Comparison of ENCODE assay signal across 8 cellular contexts in the genomic region with DNA sequence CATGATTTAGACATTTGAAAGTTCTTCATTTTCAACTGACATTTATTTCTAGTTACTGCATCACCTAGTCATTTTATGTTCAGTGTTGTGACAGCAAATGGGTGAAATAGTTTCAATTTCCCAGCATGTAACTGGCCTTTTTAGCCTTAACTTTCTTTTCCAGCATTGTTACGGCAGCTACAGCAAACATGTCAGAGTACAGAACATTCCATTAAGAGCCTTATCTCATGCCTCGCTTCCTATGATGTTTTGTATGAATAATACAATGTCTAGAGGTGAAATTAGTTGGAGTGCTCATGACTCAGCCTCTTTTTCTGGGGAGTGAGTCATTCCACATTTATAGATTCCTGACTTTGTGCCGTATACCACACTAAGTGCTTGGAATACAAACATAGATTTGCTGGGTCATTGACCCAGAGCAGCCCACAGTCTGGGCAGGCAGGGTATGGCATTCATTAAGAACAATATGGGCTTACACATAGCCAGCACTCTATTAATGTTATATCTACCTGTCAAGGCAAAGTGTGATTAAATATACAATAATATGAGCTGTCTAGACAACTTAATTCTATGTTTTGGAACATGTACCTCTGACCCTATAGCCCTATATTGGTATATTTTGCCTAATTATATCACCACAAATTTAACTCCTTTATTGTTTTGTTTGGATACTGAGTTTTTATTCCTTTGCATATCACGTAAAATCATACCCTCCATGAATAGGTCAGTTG.
DNase-seq lines count a peak whose midpoint lies in the region; ATAC-seq and TF ChIP-seq lines count a peak whose summit lies in the region.

No MANE protein-coding gene starts in this region.

- H3K4me3 Mint-ChIP-seq in activated naive CD8-positive, alpha-beta T cell treated with anti-CD3 and anti-CD28 coated beads, Interleukin-2, amount 50 U/mL, for 24 hours = no peak overlapping the region

- H3K27me3 Mint-ChIP-seq in activated naive CD8-positive, alpha-beta T cell treated with anti-CD3 and anti-CD28 coated beads, Interleukin-2, amount 50 U/mL, for 24 hours = no peaks in the 10 kb centered on the region

- H3K4me1 ChIP-seq in parathyroid adenoma (no peaks in the 10 kb centered on the region), Karpas-422 (ENCODE audit: low read length) (no peaks in the 10 kb centered on the region)

- no peaks in the 10 kb centered on the region for H3K27me3 ChIP-seq in parathyroid adenoma (ENCODE audit: control insufficient read depth, insufficient read depth, low read length)
- no peaks in the 10 kb centered on the region for H3K27me3 ChIP-seq in Karpas-422 (ENCODE audit: low read length)

- H3K4me2 ChIP-seq in parathyroid adenoma (ENCODE audit: low read length) (no peak overlapping the region), Karpas-422 (ENCODE audit: low read depth, low read length, poor library complexity, severe bottlenecking) (no peak overlapping the region)

- no peak for TF ChIP-seq CTCF in parathyroid adenoma (IDR thresholded peaks at IDR 0.05)

- H3K27ac ChIP-seq in parathyroid adenoma (peak overlapping the region; percentile 45), Karpas-422 (ENCODE audit: low read length) (no peak overlapping the region)

- no peaks in the 10 kb centered on the region for H3K36me3 Mint-ChIP-seq in activated naive CD8-positive, alpha-beta T cell treated with anti-CD3 and anti-CD28 coated beads, Interleukin-2, amount 50 U/mL, for 24 hours (ENCODE audit: low read depth)

- H3K9me2 ChIP-seq in Karpas-422 (replicated peaks; ENCODE audit: insufficient read depth, low read length) = no peaks in the 10 kb centered on the region

- H3K9ac ChIP-seq in parathyroid adenoma = no peak overlapping the region
- H3K9ac ChIP-seq in Karpas-422 (ENCODE audit: low read length) = no peak overlapping the region

- H3K36me3 ChIP-seq in parathyroid adenoma (ENCODE audit: control insufficient read depth, insufficient read depth, low read length) = no peaks in the 10 kb centered on the region
- H3K36me3 ChIP-seq in Karpas-422 (ENCODE audit: insufficient read depth, low read length) = no peaks in the 10 kb centered on the region

- H3K9me3 Mint-ChIP-seq in activated naive CD8-positive, alpha-beta T cell treated with anti-CD3 and anti-CD28 coated beads, Interleukin-2, amount 50 U/mL, for 24 hours = peaks cover 7% of the 10 kb centered on the region

- H3K79me2 ChIP-seq in parathyroid adenoma (no peaks in the 10 kb centered on the region), Karpas-422 (ENCODE audit: low read length) (no peaks in the 10 kb centered on the region)

- no peak overlapping the region for H3K4me3 ChIP-seq in parathyroid adenoma (ENCODE audit: low read depth, low read length)
- no peak overlapping the region for H3K4me3 ChIP-seq in Karpas-422 (ENCODE audit: low read length)

- H4K20me1 ChIP-seq in Karpas-422 (ENCODE audit: insufficient read depth, low read depth, low read length) = no peaks in the 10 kb centered on the region

- DNase-seq in DMS153 (lab: John Stamatoyannopoulos, UW) (peak; percentile 97), NCI-H226 (peak; percentile 85), Karpas-422 (no peak)
- no peak for DNase-seq in activated naive CD8-positive, alpha-beta T cell treated with anti-CD3 and anti-CD28 coated beads, Interleukin-2, amount 50 U/mL, for 24 hours

- ATAC-seq in esophagus mucosa (peak; percentile 100), HG02642 (IDR thresholded peaks at IDR 0.05; ENCODE audit: poor library complexity, unreplicated experiment) (no peak), HG03039 (IDR thresholded peaks at IDR 0.05; ENCODE audit: unreplicated experiment) (no peak)
- ATAC-seq in activated naive CD8-positive, alpha-beta T cell treated with anti-CD3 and anti-CD28 coated beads, Interleukin-2, amount 50 U/mL, for 24 hours = no peak

- H2AFZ ChIP-seq in parathyroid adenoma = no peak overlapping the region
- no peak overlapping the region for H2AFZ ChIP-seq in Karpas-422 (ENCODE audit: low read length)

- H3K4me1 Mint-ChIP-seq in activated naive CD8-positive, alpha-beta T cell treated with anti-CD3 and anti-CD28 coated beads, Interleukin-2, amount 50 U/mL, for 24 hours = no peaks in the 10 kb centered on the region

- H3K9me3 ChIP-seq in parathyroid adenoma (ENCODE audit: control insufficient read depth, low read length) = no peaks in the 10 kb centered on the region
- H3K9me3 ChIP-seq in Karpas-422 (ENCODE audit: low read length) = no peaks in the 10 kb centered on the region

- no peak overlapping the region for H3K27ac Mint-ChIP-seq in activated naive CD8-positive, alpha-beta T cell treated with anti-CD3 and anti-CD28 coated beads, Interleukin-2, amount 50 U/mL, for 24 hours

Comparison
In these comparisons a context has a peak if more than half of its experiments do, and no peak if none do; other contexts are left out.
1. DNase-seq: peak in DMS153 (single experiment) and NCI-H226 (single experiment); none in Karpas-422 (single experiment) and activated naive CD8-positive, alpha-beta T cell treated with anti-CD3 and anti-CD28 coated beads, Interleukin-2, amount 50 U/mL, for 24 hours (single experiment).